ENCODE assay signal across 8 cellular contexts in the genomic region with DNA sequence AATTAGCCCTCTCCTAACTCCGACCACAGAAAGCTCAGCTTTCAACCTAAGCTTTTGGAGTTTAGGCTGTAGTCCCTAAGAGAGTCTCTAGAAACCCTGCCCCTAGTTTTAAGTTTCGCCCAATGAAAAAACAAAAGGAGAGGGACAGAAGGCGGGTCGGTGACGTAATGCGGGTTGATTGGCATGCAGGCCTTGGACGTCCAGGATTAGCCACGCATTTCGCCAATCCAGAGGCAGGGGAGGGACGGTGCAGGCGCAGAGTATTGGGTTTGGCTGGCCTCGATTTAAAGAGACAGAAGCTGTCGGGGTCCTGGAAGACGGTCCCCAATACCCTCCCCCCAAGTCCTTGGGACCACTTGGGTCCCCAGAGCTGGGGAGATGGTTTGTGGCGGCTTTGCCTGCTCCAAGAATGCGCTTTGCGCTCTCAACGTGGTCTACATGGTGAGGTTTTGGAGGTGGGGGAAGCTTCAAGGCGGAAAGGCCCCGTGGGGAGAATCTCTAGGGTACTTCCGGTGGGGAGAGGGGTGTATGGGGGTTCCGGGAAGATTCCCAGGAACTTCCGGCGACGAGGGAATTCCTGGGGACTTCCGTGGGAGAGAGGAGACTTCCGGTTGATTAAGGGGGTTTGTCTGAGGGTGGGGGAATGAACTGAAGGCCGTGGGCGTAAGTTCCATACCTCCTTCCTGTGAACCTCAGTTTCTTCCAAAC. TPM values are rescaled to one million over a fixed set of nuclear protein-coding genes. Genes with fewer than 3 reads are reported as not detected.
DNase-seq lines count a peak whose midpoint lies in the region; ATAC-seq and TF ChIP-seq lines count a peak whose summit lies in the region.

A gene with protein sequence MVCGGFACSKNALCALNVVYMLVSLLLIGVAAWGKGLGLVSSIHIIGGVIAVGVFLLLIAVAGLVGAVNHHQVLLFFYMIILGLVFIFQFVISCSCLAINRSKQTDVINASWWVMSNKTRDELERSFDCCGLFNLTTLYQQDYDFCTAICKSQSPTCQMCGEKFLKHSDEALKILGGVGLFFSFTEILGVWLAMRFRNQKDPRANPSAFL (plus strand): TSS at position 263 of the 708 bp plus-strand sequence. CDS start 116 bp downstream, at position 379.

- H3K27me3 ChIP-seq in SJSA1 (replicated peaks) (peaks cover 42% of the 10 kb centered on the region), neural cell (ENCODE audit: insufficient read depth, low read depth, low read length) (no peaks in the 10 kb centered on the region)

- H3K4me1 Mint-ChIP-seq in stimulated activated naive CD8-positive, alpha-beta T cell treated with anti-CD3 and anti-CD28 coated beads, Interleukin-15, amount 100 ng/mL, for 72 hours = peaks cover 78% of the 10 kb centered on the region

- peak; percentile 24 for TF ChIP-seq RAD21 in neural cell (conservative IDR thresholded peaks at IDR 0.05)

- POLR2A ChIA-PET in HEK293T (lab: Yijun Ruan, JAX) = interaction anchor here (0.6 to 3.0 kb wide), 19 partner anchors 9 to 286 kb away, joined by 3 to 42 read pairs (median 5); a partner anchor contains a TSS

- no peaks in the 10 kb centered on the region for H3K27me3 Mint-ChIP-seq in stimulated activated naive CD8-positive, alpha-beta T cell treated with anti-CD3 and anti-CD28 coated beads, Interleukin-15, amount 100 ng/mL, for 72 hours

- H3K27ac Mint-ChIP-seq in stimulated activated naive CD8-positive, alpha-beta T cell treated with anti-CD3 and anti-CD28 coated beads, Interleukin-15, amount 100 ng/mL, for 72 hours = peak within 1 kb of the TSS; percentile 96 to 99

- peak within 1 kb of the TSS; percentile 87 for H3K9ac ChIP-seq in neural cell (ENCODE audit: low read length)

- H3K4me3 ChIP-seq in SJSA1 (peak within 1 kb of the TSS; percentile 50), foreskin fibroblast (ENCODE audit: low read depth in 1 of 2, low read length in 2 of 2) (peak within 1 kb of the TSS; percentile 75 to 84), neural cell (ENCODE audit: low read length) (peak within 1 kb of the TSS; percentile 71)

- H3F3A ChIP-seq in neural cell (ENCODE audit: insufficient read depth, low read length, poor library complexity, severe bottlenecking) = no peaks in the 10 kb centered on the region

- peak within 1 kb of the TSS; percentile 87 for H3K4me2 ChIP-seq in neural cell (ENCODE audit: low read length)

- peaks cover 7% of the 10 kb centered on the region for H3K79me2 ChIP-seq in neural cell (replicated peaks; ENCODE audit: insufficient read depth, low read length)

- no peaks in the 10 kb centered on the region for H3K9me2 ChIP-seq in neural cell (ENCODE audit: insufficient read depth, low read length)

- no peaks in the 10 kb centered on the region for H3K9me3 Mint-ChIP-seq in stimulated activated naive CD8-positive, alpha-beta T cell treated with anti-CD3 and anti-CD28 coated beads, Interleukin-15, amount 100 ng/mL, for 72 hours

- peak; percentile 86 for ATAC-seq in stimulated activated naive CD8-positive, alpha-beta T cell treated with anti-CD3 and anti-CD28 coated beads, Interleukin-15, amount 100 ng/mL, for 72 hours

- H3K9me3 ChIP-seq in SJSA1 (replicated peaks) (no peaks in the 10 kb centered on the region), neural cell (ENCODE audit: low read length) (no peaks in the 10 kb centered on the region)

- DNase-seq in GDM1 (lab: John Stamatoyannopoulos, UW) (peak; percentile 96), HEK293T (ENCODE audit: extremely low spot score) (peak; percentile 92), MV-4-11 (lab: John Stamatoyannopoulos, UW) (peak; percentile 98), SJSA1 (ENCODE audit: low read depth in 1 of 2, low spot score in 2 of 2) (peak in 1 of 2 experiments; percentile 100), foreskin fibroblast (peak; percentile 98 to 99)
- DNase-seq in activated naive CD4-positive, alpha-beta T cell (lab: John Stamatoyannopoulos, UW) = peak; percentile 60 to 87 (median 78)
- DNase-seq in stimulated activated naive CD8-positive, alpha-beta T cell treated with anti-CD3 and anti-CD28 coated beads, Interleukin-15, amount 100 ng/mL, for 72 hours = peak; percentile 91 to 94

- CTCF ChIA-PET in HEK293T (lab: Yijun Ruan, JAX) = interaction anchor here (0.6 to 1.1 kb wide), 3 partner anchors 12 to 161 kb away, joined by 4 to 5 read pairs (median 5); no protein-coding TSS in a partner anchor

- peak within 1 kb of the TSS; percentile 92 to 99 for H3K4me3 Mint-ChIP-seq in stimulated activated naive CD8-positive, alpha-beta T cell treated with anti-CD3 and anti-CD28 coated beads, Interleukin-15, amount 100 ng/mL, for 72 hours

- peak; percentile 37 for TF ChIP-seq EP300 in neural cell (conservative IDR thresholded peaks at IDR 0.05; ENCODE audit: poor library complexity, severe bottlenecking)

- peaks cover 50% of the 10 kb centered on the region for H3K36me3 ChIP-seq in SJSA1
- H3K36me3 ChIP-seq in neural cell (ENCODE audit: insufficient read depth, low read length) = peaks cover 7% of the 10 kb centered on the region

- TF ChIP-seq CTCF in foreskin fibroblast (IDR thresholded peaks at IDR 0.05; ENCODE audit: low read depth, low read length) (no peak), neural cell (IDR thresholded peaks at IDR 0.05; ENCODE audit: poor library complexity, severe bottlenecking) (no peak)

- H2AFZ ChIP-seq in neural cell (ENCODE audit: low read depth, low read length) = peak within 1 kb of the TSS; percentile 89

- H3K4me1 ChIP-seq in SJSA1 (replicated peaks) = peaks cover 24% of the 10 kb centered on the region

- no peaks in the 10 kb centered on the region for H4K20me1 ChIP-seq in neural cell (ENCODE audit: insufficient read depth)

- H3K27ac ChIP-seq in SJSA1 (peak within 1 kb of the TSS; percentile 88), neural cell (ENCODE audit: low read length) (peak within 1 kb of the TSS; percentile 94)

TF ChIP-seq in HEK293T, 16 proteins besides CTCF, POLR2A, EP300 and RAD21:
- no peak for TF ChIP-seq ARNT (IDR thresholded peaks at IDR 0.05)
- 0 out of 2 replicates have a peak, but pooled peaks have one; percentile 17 for TF ChIP-seq ELF4 (IDR thresholded peaks at IDR 0.05)
- no peak for TF ChIP-seq FOXM1 (IDR thresholded peaks at IDR 0.05; ENCODE audit: borderline replicate concordance)
- TF ChIP-seq, protein P1, sequence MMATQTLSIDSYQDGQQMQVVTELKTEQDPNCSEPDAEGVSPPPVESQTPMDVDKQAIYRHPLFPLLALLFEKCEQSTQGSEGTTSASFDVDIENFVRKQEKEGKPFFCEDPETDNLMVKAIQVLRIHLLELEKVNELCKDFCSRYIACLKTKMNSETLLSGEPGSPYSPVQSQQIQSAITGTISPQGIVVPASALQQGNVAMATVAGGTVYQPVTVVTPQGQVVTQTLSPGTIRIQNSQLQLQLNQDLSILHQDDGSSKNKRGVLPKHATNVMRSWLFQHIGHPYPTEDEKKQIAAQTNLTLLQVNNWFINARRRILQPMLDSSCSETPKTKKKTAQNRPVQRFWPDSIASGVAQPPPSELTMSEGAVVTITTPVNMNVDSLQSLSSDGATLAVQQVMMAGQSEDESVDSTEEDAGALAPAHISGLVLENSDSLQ (IDR thresholded peaks at IDR 0.05) = peak; percentile 99
- no peak for TF ChIP-seq NFRKB (IDR thresholded peaks at IDR 0.05)

TF ChIP-seq in neural cell, 6 proteins besides CTCF, POLR2A, EP300 and RAD21:
- TF ChIP-seq MXI1 (conservative IDR thresholded peaks at IDR 0.05; ENCODE audit: poor library complexity, severe bottlenecking) (peak; percentile 77), EZH2 (IDR thresholded peaks at IDR 0.05; ENCODE audit: borderline replicate concordance, insufficient read depth, low read length, poor library complexity, severe bottlenecking) (no peak), POLR2AphosphoS5 (IDR thresholded peaks at IDR 0.05) (peak; percentile 79), TAF1 (IDR thresholded peaks at IDR 0.05; ENCODE audit: low read depth) (peak; percentile 42)
- TF ChIP-seq, protein P2, sequence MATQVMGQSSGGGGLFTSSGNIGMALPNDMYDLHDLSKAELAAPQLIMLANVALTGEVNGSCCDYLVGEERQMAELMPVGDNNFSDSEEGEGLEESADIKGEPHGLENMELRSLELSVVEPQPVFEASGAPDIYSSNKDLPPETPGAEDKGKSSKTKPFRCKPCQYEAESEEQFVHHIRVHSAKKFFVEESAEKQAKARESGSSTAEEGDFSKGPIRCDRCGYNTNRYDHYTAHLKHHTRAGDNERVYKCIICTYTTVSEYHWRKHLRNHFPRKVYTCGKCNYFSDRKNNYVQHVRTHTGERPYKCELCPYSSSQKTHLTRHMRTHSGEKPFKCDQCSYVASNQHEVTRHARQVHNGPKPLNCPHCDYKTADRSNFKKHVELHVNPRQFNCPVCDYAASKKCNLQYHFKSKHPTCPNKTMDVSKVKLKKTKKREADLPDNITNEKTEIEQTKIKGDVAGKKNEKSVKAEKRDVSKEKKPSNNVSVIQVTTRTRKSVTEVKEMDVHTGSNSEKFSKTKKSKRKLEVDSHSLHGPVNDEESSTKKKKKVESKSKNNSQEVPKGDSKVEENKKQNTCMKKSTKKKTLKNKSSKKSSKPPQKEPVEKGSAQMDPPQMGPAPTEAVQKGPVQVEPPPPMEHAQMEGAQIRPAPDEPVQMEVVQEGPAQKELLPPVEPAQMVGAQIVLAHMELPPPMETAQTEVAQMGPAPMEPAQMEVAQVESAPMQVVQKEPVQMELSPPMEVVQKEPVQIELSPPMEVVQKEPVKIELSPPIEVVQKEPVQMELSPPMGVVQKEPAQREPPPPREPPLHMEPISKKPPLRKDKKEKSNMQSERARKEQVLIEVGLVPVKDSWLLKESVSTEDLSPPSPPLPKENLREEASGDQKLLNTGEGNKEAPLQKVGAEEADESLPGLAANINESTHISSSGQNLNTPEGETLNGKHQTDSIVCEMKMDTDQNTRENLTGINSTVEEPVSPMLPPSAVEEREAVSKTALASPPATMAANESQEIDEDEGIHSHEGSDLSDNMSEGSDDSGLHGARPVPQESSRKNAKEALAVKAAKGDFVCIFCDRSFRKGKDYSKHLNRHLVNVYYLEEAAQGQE (IDR thresholded peaks at IDR 0.05; ENCODE audit: borderline replicate concordance) = peak; percentile 71

RNA-seq across cellular contexts. Expression of the gene that starts here (rescaled TPM):
- 429 and 571 TPM in 2 replicates for total RNA-seq in SJSA1 (2014; rRNA removed; shearing (Covaris generic))
- polyA plus RNA-seq in neural cell = 78.1 and 85.3 TPM in 2 replicates
- 37.5 and 39.0 TPM in 2 replicates for polyA minus RNA-seq in neural cell
